8 cellular contexts compared by ENCODE assay signal in genomic region chr21:38806942-38807284, GRCh38. TPM values are rescaled to one million over a fixed set of nuclear protein-coding genes. Genes with fewer than 3 reads are reported as not detected.
DNase-seq lines count a peak whose midpoint lies in the region; ATAC-seq and TF ChIP-seq lines count a peak whose summit lies in the region.

No MANE protein-coding gene starts in this region.

- H3K27ac Mint-ChIP-seq in natural killer cell treated with Interleukin-12 subunit alpha and Interleukin-12 subunit beta and Interleukin-15 and Interleukin-18, amount 100 ng/mL, for 72 hours, result peak overlapping the region; percentile 77 to 80

- H3K27ac ChIP-seq in Peyer's patch, result peak overlapping the region; percentile 85 to 98 (median 97)
- peak overlapping the region in 58 of 59 donors; percentile 51 to 98 (median 91) for H3K27ac ChIP-seq in dorsolateral prefrontal cortex

- peaks cover 4% of the 10 kb centered on the region for H3K36me3 Mint-ChIP-seq in natural killer cell treated with Interleukin-12 subunit alpha and Interleukin-12 subunit beta and Interleukin-15 and Interleukin-18, amount 100 ng/mL, for 72 hours

- no peaks in the 10 kb centered on the region for H3K27me3 Mint-ChIP-seq in natural killer cell treated with Interleukin-12 subunit alpha and Interleukin-12 subunit beta and Interleukin-15 and Interleukin-18, amount 100 ng/mL, for 72 hours

- no peaks in the 10 kb centered on the region for H3K9me3 Mint-ChIP-seq in natural killer cell treated with Interleukin-12 subunit alpha and Interleukin-12 subunit beta and Interleukin-15 and Interleukin-18, amount 100 ng/mL, for 72 hours

- peak; percentile 15 to 17 for TF ChIP-seq POLR2A in Peyer's patch (IDR thresholded peaks at IDR 0.05)

- H3K4me1 Mint-ChIP-seq in natural killer cell treated with Interleukin-12 subunit alpha and Interleukin-12 subunit beta and Interleukin-15 and Interleukin-18, amount 100 ng/mL, for 72 hours (ENCODE audit: low read depth in 2 of 2), result peaks cover 22 to 29% of the 10 kb centered on the region in 2 donors

- DNase-seq in DMS79 treated with DMSO at 0.1 percent for 48 hours (lab: John Stamatoyannopoulos, UW) (peak; percentile 37), DMS79 (lab: John Stamatoyannopoulos, UW) (no peak), Peyer's patch (no peak), dorsolateral prefrontal cortex (no peak), GDM1 (lab: John Stamatoyannopoulos, UW) (no peak), NCI-H774 (lab: John Stamatoyannopoulos, UW) (no peak)
- no peak for DNase-seq in natural killer cell treated with Interleukin-12 subunit alpha and Interleukin-12 subunit beta and Interleukin-15 and Interleukin-18, amount 100 ng/mL, for 72 hours (ENCODE audit: low spot score)

- peaks cover 0 to 32% (median 0%) of the 10 kb centered on the region in 3 donors for H3K36me3 ChIP-seq in Peyer's patch

- H3K4me3 ChIP-seq in Peyer's patch (peak overlapping the region; percentile 86 to 98 (median 88)), dorsolateral prefrontal cortex (peak overlapping the region; percentile 47 to 90 (median 78))

- H3K4me3 Mint-ChIP-seq in natural killer cell treated with Interleukin-12 subunit alpha and Interleukin-12 subunit beta and Interleukin-15 and Interleukin-18, amount 100 ng/mL, for 72 hours, result peak overlapping the region; percentile 89

- H3K4me1 ChIP-seq in Peyer's patch, result peaks cover 0 to 18% (median 3%) of the 10 kb centered on the region in 4 donors

- intact Hi-C loops in dorsolateral prefrontal cortex (cut with DNase I), result loop anchor here (5.0 to 10.0 kb wide), 4 partner anchors 75 to 305 kb away; no protein-coding TSS in a partner anchor

- H3K27me3 ChIP-seq in Peyer's patch (no peaks in the 10 kb centered on the region), dorsolateral prefrontal cortex (peaks cover 0 to 7% (median 0%) of the 10 kb centered on the region in 45 donors)

- no peak for ATAC-seq in natural killer cell treated with Interleukin-12 subunit alpha and Interleukin-12 subunit beta and Interleukin-15 and Interleukin-18, amount 100 ng/mL, for 72 hours
- no peak for ATAC-seq in HG03025 (IDR thresholded peaks at IDR 0.05; ENCODE audit: low FRiP score, unreplicated experiment)

- no peaks in the 10 kb centered on the region for H3K9me3 ChIP-seq in Peyer's patch

- no peak for TF ChIP-seq CTCF in Peyer's patch (IDR thresholded peaks at IDR 0.05)
- no peak for TF ChIP-seq CTCF in dorsolateral prefrontal cortex (IDR thresholded peaks at IDR 0.05 in 54 of 56, conservative IDR thresholded peaks at IDR 0.05 in 2 of 56; ENCODE audit: low read depth in 1 of 56, partially characterized antibody in 56 of 56)

RNA-seq across cellular contexts. Expression of gene ETS2, which starts 1.2 kb away (rescaled TPM):
- total RNA-seq in Peyer's patch (100 to 1,000 TPM; 127 to 186 (median 147) TPM), dorsolateral prefrontal cortex (100 to 1,000 TPM in 86 of 120 experiments, 10 to 100 TPM in 34; 47.9 to 194 (median 111) TPM)
- total RNA-seq in natural killer cell treated with Interleukin-12 subunit alpha and Interleukin-12 subunit beta and Interleukin-15 and Interleukin-18, amount 100 ng/mL, for 72 hours, result 10 to 100 TPM; 22.9 to 25.2 TPM
